Comparison of ENCODE assay signal across 28 cellular contexts in genomic region chrX:43885617-43886016, GRCh38. TPM values are rescaled to one million over a fixed set of nuclear protein-coding genes. Genes with fewer than 3 reads are reported as not detected.
"Had no signal": no experiment of that assay in that cellular context is flagged by ENCODE, and none has a peak within 500 bp of the region (broad histone marks: within the 10 kb centered on the region; RNA-seq: fewer than 3 reads in every experiment).

No MANE protein-coding gene starts in this region.

- H3K4me3 ChIP-seq: colonic mucosa, coronary artery, dorsolateral prefrontal cortex, esophagus muscularis mucosa, esophagus squamous epithelium, gastrocnemius medialis, gastroesophageal sphincter, heart left ventricle, heart right ventricle, hepatocyte had no signal

- H3K4me1 ChIP-seq: colonic mucosa, foreskin keratinocyte had no signal

- H3K27me3 ChIP-seq: colonic mucosa, esophagus squamous epithelium, gastrocnemius medialis, gastroesophageal sphincter, hepatocyte had no signal

- H3K36me3 ChIP-seq: colonic mucosa, esophagus muscularis mucosa, esophagus squamous epithelium, gastrocnemius medialis, gastroesophageal sphincter, heart left ventricle, heart right ventricle had no signal

- H3K9me3 ChIP-seq: colonic mucosa, gastroesophageal sphincter had no signal

- FAIRE-seq: endometrium, endothelial cell of umbilical vein, frontal cortex had no signal

- H3K79me2 ChIP-seq: hepatocyte had no signal

- H3K4me2 ChIP-seq: hepatocyte had no signal

- ATAC-seq: effector memory CD8-positive, alpha-beta T cell; esophagus mucosa; foreskin keratinocyte; gastrocnemius medialis; gastroesophageal sphincter; heart left ventricle; heart right ventricle had no signal

- H2AFZ ChIP-seq: hepatocyte had no signal

- H3K27ac ChIP-seq: colonic mucosa, coronary artery, dorsolateral prefrontal cortex, epithelial cell of prostate, esophagus muscularis mucosa, esophagus squamous epithelium, foreskin keratinocyte, gastrocnemius medialis, gastroesophageal sphincter, heart left ventricle, heart right ventricle, hepatocyte had no signal

- DNase-seq: colonic mucosa; cortex of kidney; dermis blood vessel endothelial cell; dorsolateral prefrontal cortex; effector CD4-positive, alpha-beta T cell; effector CD8-positive, alpha-beta T cell; effector memory CD4-positive, alpha-beta T cell; effector memory CD8-positive, alpha-beta T cell; endodermal cell; erythroblast; esophagus squamous epithelium; foreskin fibroblast; foreskin keratinocyte; foreskin melanocyte; gastrocnemius medialis; glutamatergic neuron; head of caudate nucleus; heart left ventricle; heart right ventricle had no signal

RNA-seq across cellular contexts. Expression of gene MAOB, which starts 3.4 kb away (rescaled TPM):
- polyA plus RNA-seq: endothelial cell of umbilical vein, foreskin keratinocyte had no signal
